8 cellular contexts compared by ENCODE assay signal in genomic region chr6:158808918-158809678, GRCh38. TPM values are rescaled to one million over a fixed set of nuclear protein-coding genes. Genes with fewer than 3 reads are reported as not detected.
DNase-seq lines count a peak whose midpoint lies in the region; ATAC-seq and TF ChIP-seq lines count a peak whose summit lies in the region.

No MANE protein-coding gene starts in this region.

- H3K27me3 ChIP-seq in PC-9 (ENCODE audit: insufficient read depth, low read depth): no peaks in the 10 kb centered on the region

- ATAC-seq in HG02884 (IDR thresholded peaks at IDR 0.05; ENCODE audit: unreplicated experiment): peak; percentile 71

- CTCF ChIA-PET in PC-9 (lab: Charles Lee): no interaction called here

- POLR2A ChIA-PET in PC-9 (lab: Charles Lee; ENCODE audit: unreplicated experiment): interaction anchor here (0.5 to 0.6 kb wide), 2 partner anchors 45 to 48 kb away, joined by 4 to 5 read pairs; no protein-coding TSS in a partner anchor

- no TSS peak for BruUV-seq in PC-9 (replicated peaks; lab: Mats Ljungman, UMichigan)

- TF ChIP-seq CTCF in PC-9 (conservative IDR thresholded peaks at IDR 0.05): no peak

- H3K4me3 ChIP-seq in PC-9: peak overlapping the region; percentile 86; the same call in 1 of the 2 replicates

- no peaks in the 10 kb centered on the region for H3K9me2 ChIP-seq in PC-9 (ENCODE audit: insufficient read depth)

- DNase-seq in activated T-cell treated with anti-CD3 and anti-CD28 coated beads, Interleukin-2, amount 50 U/mL, for 1 hour: peak; percentile 43
- no peak for DNase-seq in activated T-cell treated with anti-CD3 and anti-CD28 coated beads, Interleukin-2, amount 50 U/mL, for 48 hours
- DNase-seq in PC-9: peak in 1 of 2 experiments; percentile 59
- DNase-seq in kidney tubule cell (ENCODE audit: low spot score): peak; percentile 78
- DNase-seq in T1000 (lab: John Stamatoyannopoulos, UW): no peak
- DNase-seq in retina: no peak
- no peak for DNase-seq in NCI-H2227 treated with DMSO at 0.1 percent for 48 hours (lab: John Stamatoyannopoulos, UW)

- no peaks in the 10 kb centered on the region for H3K9me3 ChIP-seq in PC-9 (ENCODE audit: insufficient read depth, low read depth)

- peak overlapping the region; percentile 98 for H3K4me2 ChIP-seq in PC-9

- no peak overlapping the region for H2AFZ ChIP-seq in PC-9

- H3K36me3 ChIP-seq in PC-9 (ENCODE audit: low read depth): peaks cover 94% of the 10 kb centered on the region

- peaks cover 98% of the 10 kb centered on the region for H3K4me1 ChIP-seq in PC-9 (replicated peaks; ENCODE audit: insufficient read depth)

- peaks cover 100% of the 10 kb centered on the region for H3F3A ChIP-seq in PC-9 (ENCODE audit: insufficient read depth, low read depth)

- peaks cover 98% of the 10 kb centered on the region for H3K79me2 ChIP-seq in PC-9 (ENCODE audit: low read depth)

- intact Hi-C loops in PC-9 (cut with micrococcal nuclease; ENCODE audit: unreplicated experiment): no loop called here

- H4K20me1 ChIP-seq in PC-9 (ENCODE audit: insufficient read depth): peaks cover 98% of the 10 kb centered on the region

- H3K27ac ChIP-seq in PC-9: peak overlapping the region; percentile 92

RNA-seq across cellular contexts. Expression of gene EZR, which starts 10.1 kb away (rescaled TPM):
- 231 and 240 TPM in 2 replicates for total RNA-seq in PC-9 (2021)

Comparison
In these comparisons a context has a peak if more than half of its experiments do, and no peak if none do; other contexts are left out.
1. DNase-seq: peak in activated T-cell treated with anti-CD3 and anti-CD28 coated beads, Interleukin-2, amount 50 U/mL, for 1 hour (single experiment) and kidney tubule cell (single experiment); none in activated T-cell treated with anti-CD3 and anti-CD28 coated beads, Interleukin-2, amount 50 U/mL, for 48 hours (0 of 2), T1000 (single experiment), retina (single experiment) and NCI-H2227 treated with DMSO at 0.1 percent for 48 hours (single experiment).